ENCODE assay signal across 19 cellular contexts in genomic region chr7:155248366-155248756, GRCh38. TPM values are rescaled to one million over a fixed set of nuclear protein-coding genes. Genes with fewer than 3 reads are reported as not detected.
DNase-seq lines count a peak whose midpoint lies in the region; ATAC-seq, FAIRE-seq and TF ChIP-seq lines count a peak whose summit lies in the region.
"Had no signal": no experiment of that assay in that cellular context is flagged by ENCODE, and none has a peak within 500 bp of the region (broad histone marks: within the 10 kb centered on the region; RNA-seq: fewer than 3 reads in every experiment).

No MANE protein-coding gene starts in this region.

- H3K27me3 ChIP-seq in adipocyte (replicated peaks; ENCODE audit: control insufficient read depth, insufficient read depth, low read length) (no peaks in the 10 kb centered on the region), spleen (replicated peaks in 1 of 7) (peaks cover 0 to 31% (median 0%) of the 10 kb centered on the region in 7 donors), subcutaneous abdominal adipose tissue (ENCODE audit: control insufficient read depth in 5 of 5, insufficient read depth in 4 of 5, low read length in 5 of 5) (no peaks in the 10 kb centered on the region)

- intact Hi-C loops in spleen (cut with DNase I; ENCODE audit: low total_unique reads) (no loop called here), kidney (cut with DNase I) (no loop called here)

- no peak for FAIRE-seq in kidney (lab: Jason Lieb, UNC)
- FAIRE-seq: G401.6, GM12892, GM19239 had no signal

- H3K4me3 ChIP-seq in adipocyte (ENCODE audit: low read length) (peak overlapping the region; percentile 83), spleen (no peak overlapping the region), subcutaneous abdominal adipose tissue (ENCODE audit: low read depth in 1 of 5, low read length in 5 of 5) (peak overlapping the region in 1 of 5 donors; percentile 8), kidney (ENCODE audit: low read length in 2 of 2) (no peak overlapping the region)
- H3K4me3 ChIP-seq: GM23248 had no signal

- ATAC-seq in T-helper 17 cell = no peak
- ATAC-seq: HCT116 had no signal

- peaks cover 13% of the 10 kb centered on the region for H3K4me1 Mint-ChIP-seq in nephron progenitor cell
- H3K4me1 Mint-ChIP-seq in T-helper 17 cell = peaks cover 3% of the 10 kb centered on the region
- H3K4me1 Mint-ChIP-seq: CD4-positive, alpha-beta memory T cell; H9 had no signal

- peaks cover 6% of the 10 kb centered on the region for H3K9me3 Mint-ChIP-seq in nephron progenitor cell

- TF ChIP-seq CTCF in nephron progenitor cell (IDR thresholded peaks at IDR 0.05) = no peak
- no peak for TF ChIP-seq CTCF in spleen (IDR thresholded peaks at IDR 0.05 in 8 of 11, conservative IDR thresholded peaks at IDR 0.05 in 3 of 11)
- TF ChIP-seq CTCF in kidney (IDR thresholded peaks at IDR 0.05; ENCODE audit: borderline replicate concordance, extremely low read depth, insufficient read depth) = no peak

- H3K27ac ChIP-seq in spleen (no peak overlapping the region), subcutaneous abdominal adipose tissue (ENCODE audit: low read depth, low read length) (peak overlapping the region; percentile 50), kidney (ENCODE audit: low read depth in 2 of 2, low read length in 2 of 2) (no peak overlapping the region)
- H3K27ac ChIP-seq: GM23248 had no signal

- H3K36me3 Mint-ChIP-seq in nephron progenitor cell (ENCODE audit: low read depth) (no peaks in the 10 kb centered on the region), T-helper 17 cell (ENCODE audit: low read depth) (peaks cover 2% of the 10 kb centered on the region)
- H3K36me3 Mint-ChIP-seq: CD4-positive, alpha-beta memory T cell had no signal

- H3K36me3 ChIP-seq in adipocyte (ENCODE audit: control insufficient read depth, insufficient read depth, low read length, severe bottlenecking) (peaks cover 32% of the 10 kb centered on the region), spleen (no peaks in the 10 kb centered on the region), subcutaneous abdominal adipose tissue (ENCODE audit: control insufficient read depth in 5 of 5, insufficient read depth in 5 of 5, low read length in 5 of 5) (peaks cover 0 to 22% (median 17%) of the 10 kb centered on the region in 5 donors), kidney (ENCODE audit: control insufficient read depth in 1 of 2, insufficient read depth in 2 of 2, low read length in 2 of 2) (no peaks in the 10 kb centered on the region)

- peaks cover 25% of the 10 kb centered on the region for H3K4me1 ChIP-seq in adipocyte (ENCODE audit: control insufficient read depth, insufficient read depth, low read length)
- no peaks in the 10 kb centered on the region for H3K4me1 ChIP-seq in spleen
- peaks cover 8 to 53% (median 44%) of the 10 kb centered on the region in 5 donors for H3K4me1 ChIP-seq in subcutaneous abdominal adipose tissue (ENCODE audit: control insufficient read depth in 5 of 5, insufficient read depth in 5 of 5, low read length in 5 of 5)
- H3K4me1 ChIP-seq in kidney (ENCODE audit: control insufficient read depth in 1 of 2, insufficient read depth in 1 of 2, low read depth in 1 of 2, low read length in 2 of 2) = peaks cover 0 to 7% of the 10 kb centered on the region in 2 donors

- no peaks in the 10 kb centered on the region for H3K9me3 ChIP-seq in adipocyte (ENCODE audit: control insufficient read depth, low read length)
- H3K9me3 ChIP-seq in spleen = no peaks in the 10 kb centered on the region
- H3K9me3 ChIP-seq in subcutaneous abdominal adipose tissue (ENCODE audit: control insufficient read depth in 5 of 5, low read length in 5 of 5) = peaks cover 0 to 2% (median 0%) of the 10 kb centered on the region in 5 donors
- no peaks in the 10 kb centered on the region for H3K9me3 ChIP-seq in T-helper 17 cell (ENCODE audit: control insufficient read depth, low read length, poor library complexity, severe bottlenecking)
- H3K9me3 ChIP-seq in kidney (ENCODE audit: control insufficient read depth in 1 of 2, low read length in 2 of 2) = no peaks in the 10 kb centered on the region

- H3K27ac Mint-ChIP-seq in nephron progenitor cell (peak overlapping the region; percentile 64), T-helper 17 cell (no peak overlapping the region)
- H3K27ac Mint-ChIP-seq: CD4-positive, alpha-beta memory T cell had no signal

- TF ChIP-seq POLR2A in spleen (IDR thresholded peaks at IDR 0.05) = no peak

- peaks cover 17% of the 10 kb centered on the region for H3K27me3 Mint-ChIP-seq in nephron progenitor cell (ENCODE audit: low read depth, poor library complexity)
- H3K27me3 Mint-ChIP-seq in T-helper 17 cell = peaks cover 56% of the 10 kb centered on the region

- H3K4me3 Mint-ChIP-seq in nephron progenitor cell (no peak overlapping the region), T-helper 17 cell (no peak overlapping the region)
- H3K4me3 Mint-ChIP-seq: CD4-positive, alpha-beta memory T cell; H9 had no signal

- no peak overlapping the region for H3K9ac ChIP-seq in adipocyte (ENCODE audit: low read length)
- H3K9ac ChIP-seq in subcutaneous abdominal adipose tissue (ENCODE audit: low read length in 5 of 5) = no peak overlapping the region
- H3K9ac ChIP-seq in kidney (ENCODE audit: low read length in 2 of 2) = no peak overlapping the region
- H3K9ac ChIP-seq: GM23248 had no signal

- DNase-seq in adipocyte (ENCODE audit: low read depth) = no peak
- no peak for DNase-seq in nephron progenitor cell
- peak; percentile 57 for DNase-seq in spleen
- no peak for DNase-seq in activated naive CD4-positive, alpha-beta T cell treated with Interleukin-2 at 50 U/mL for 16 hours
- DNase-seq in T-helper 17 cell = no peak
- DNase-seq in kidney = no peak
- DNase-seq in NCI-H128 (lab: John Stamatoyannopoulos, UW; ENCODE audit: unreplicated experiment) = no peak
- DNase-seq: C1 segment of cervical spinal cord; Caco-2; CD4-positive, alpha-beta memory T cell; DMS153; DND-41; GM23248; H9 had no signal

- WGBS in spleen, 5 donors = 72 to 91% (median 83%) methylated on average over 8 to 10 of the region's 10 CpGs

RNA-seq across cellular contexts. Expression of gene INSIG1, which starts 49.3 kb away (rescaled TPM):
- total RNA-seq in spleen = 10 to 100 TPM; 26.2 to 61.8 (median 31.6) TPM
- 10 to 100 TPM; 15.8 to 20.5 (median 18.6) TPM for polyA plus RNA-seq in spleen
- 10 to 100 TPM; 53.3 to 55.1 TPM for total RNA-seq in T-helper 17 cell
- total RNA-seq in kidney = 24.6 TPM
- polyA plus RNA-seq in kidney (ENCODE audit: insufficient read depth, low read depth, low replicate concordance) = 25.7 TPM
